In genomic region chr2:191910518-191910917, GRCh38 we compare ENCODE assay signal across 1 cellular context.
TF ChIP-seq lines count a peak whose summit lies in the region.

No MANE protein-coding gene starts in this region.

TF ChIP-seq in WTC11, 78 proteins besides CTCF, POLR2A, EP300 and RAD21 (continued from another document):
- TF ChIP-seq ATF2 (CRISPR knock-in tag; IDR thresholded peaks at IDR 0.05; ENCODE audit: borderline replicate concordance, low read depth): no peak
- TF ChIP-seq GTF2I (CRISPR knock-in tag; conservative IDR thresholded peaks at IDR 0.05): no peak
- TF ChIP-seq, protein P1, sequence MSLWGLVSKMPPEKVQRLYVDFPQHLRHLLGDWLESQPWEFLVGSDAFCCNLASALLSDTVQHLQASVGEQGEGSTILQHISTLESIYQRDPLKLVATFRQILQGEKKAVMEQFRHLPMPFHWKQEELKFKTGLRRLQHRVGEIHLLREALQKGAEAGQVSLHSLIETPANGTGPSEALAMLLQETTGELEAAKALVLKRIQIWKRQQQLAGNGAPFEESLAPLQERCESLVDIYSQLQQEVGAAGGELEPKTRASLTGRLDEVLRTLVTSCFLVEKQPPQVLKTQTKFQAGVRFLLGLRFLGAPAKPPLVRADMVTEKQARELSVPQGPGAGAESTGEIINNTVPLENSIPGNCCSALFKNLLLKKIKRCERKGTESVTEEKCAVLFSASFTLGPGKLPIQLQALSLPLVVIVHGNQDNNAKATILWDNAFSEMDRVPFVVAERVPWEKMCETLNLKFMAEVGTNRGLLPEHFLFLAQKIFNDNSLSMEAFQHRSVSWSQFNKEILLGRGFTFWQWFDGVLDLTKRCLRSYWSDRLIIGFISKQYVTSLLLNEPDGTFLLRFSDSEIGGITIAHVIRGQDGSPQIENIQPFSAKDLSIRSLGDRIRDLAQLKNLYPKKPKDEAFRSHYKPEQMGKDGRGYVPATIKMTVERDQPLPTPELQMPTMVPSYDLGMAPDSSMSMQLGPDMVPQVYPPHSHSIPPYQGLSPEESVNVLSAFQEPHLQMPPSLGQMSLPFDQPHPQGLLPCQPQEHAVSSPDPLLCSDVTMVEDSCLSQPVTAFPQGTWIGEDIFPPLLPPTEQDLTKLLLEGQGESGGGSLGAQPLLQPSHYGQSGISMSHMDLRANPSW (CRISPR knock-in tag; conservative IDR thresholded peaks at IDR 0.05; ENCODE audit: low read depth): no peak
- TF ChIP-seq, protein P2, sequence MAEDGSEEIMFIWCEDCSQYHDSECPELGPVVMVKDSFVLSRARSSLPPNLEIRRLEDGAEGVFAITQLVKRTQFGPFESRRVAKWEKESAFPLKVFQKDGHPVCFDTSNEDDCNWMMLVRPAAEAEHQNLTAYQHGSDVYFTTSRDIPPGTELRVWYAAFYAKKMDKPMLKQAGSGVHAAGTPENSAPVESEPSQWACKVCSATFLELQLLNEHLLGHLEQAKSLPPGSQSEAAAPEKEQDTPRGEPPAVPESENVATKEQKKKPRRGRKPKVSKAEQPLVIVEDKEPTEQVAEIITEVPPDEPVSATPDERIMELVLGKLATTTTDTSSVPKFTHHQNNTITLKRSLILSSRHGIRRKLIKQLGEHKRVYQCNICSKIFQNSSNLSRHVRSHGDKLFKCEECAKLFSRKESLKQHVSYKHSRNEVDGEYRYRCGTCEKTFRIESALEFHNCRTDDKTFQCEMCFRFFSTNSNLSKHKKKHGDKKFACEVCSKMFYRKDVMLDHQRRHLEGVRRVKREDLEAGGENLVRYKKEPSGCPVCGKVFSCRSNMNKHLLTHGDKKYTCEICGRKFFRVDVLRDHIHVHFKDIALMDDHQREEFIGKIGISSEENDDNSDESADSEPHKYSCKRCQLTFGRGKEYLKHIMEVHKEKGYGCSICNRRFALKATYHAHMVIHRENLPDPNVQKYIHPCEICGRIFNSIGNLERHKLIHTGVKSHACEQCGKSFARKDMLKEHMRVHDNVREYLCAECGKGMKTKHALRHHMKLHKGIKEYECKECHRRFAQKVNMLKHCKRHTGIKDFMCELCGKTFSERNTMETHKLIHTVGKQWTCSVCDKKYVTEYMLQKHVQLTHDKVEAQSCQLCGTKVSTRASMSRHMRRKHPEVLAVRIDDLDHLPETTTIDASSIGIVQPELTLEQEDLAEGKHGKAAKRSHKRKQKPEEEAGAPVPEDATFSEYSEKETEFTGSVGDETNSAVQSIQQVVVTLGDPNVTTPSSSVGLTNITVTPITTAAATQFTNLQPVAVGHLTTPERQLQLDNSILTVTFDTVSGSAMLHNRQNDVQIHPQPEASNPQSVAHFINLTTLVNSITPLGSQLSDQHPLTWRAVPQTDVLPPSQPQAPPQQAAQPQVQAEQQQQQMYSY (CRISPR knock-in tag; IDR thresholded peaks at IDR 0.05): no peak
- TF ChIP-seq FOXP1 (CRISPR knock-in tag; IDR thresholded peaks at IDR 0.05; ENCODE audit: borderline replicate concordance): no peak
- no peak for TF ChIP-seq KAT7 (CRISPR knock-in tag; IDR thresholded peaks at IDR 0.05; ENCODE audit: borderline replicate concordance)
- TF ChIP-seq, protein P3, sequence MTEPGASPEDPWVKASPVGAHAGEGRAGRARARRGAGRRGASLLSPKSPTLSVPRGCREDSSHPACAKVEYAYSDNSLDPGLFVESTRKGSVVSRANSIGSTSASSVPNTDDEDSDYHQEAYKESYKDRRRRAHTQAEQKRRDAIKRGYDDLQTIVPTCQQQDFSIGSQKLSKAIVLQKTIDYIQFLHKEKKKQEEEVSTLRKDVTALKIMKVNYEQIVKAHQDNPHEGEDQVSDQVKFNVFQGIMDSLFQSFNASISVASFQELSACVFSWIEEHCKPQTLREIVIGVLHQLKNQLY (CRISPR knock-in tag; IDR thresholded peaks at IDR 0.05): no peak
